13 cellular contexts compared by ENCODE assay signal in the genomic region with DNA sequence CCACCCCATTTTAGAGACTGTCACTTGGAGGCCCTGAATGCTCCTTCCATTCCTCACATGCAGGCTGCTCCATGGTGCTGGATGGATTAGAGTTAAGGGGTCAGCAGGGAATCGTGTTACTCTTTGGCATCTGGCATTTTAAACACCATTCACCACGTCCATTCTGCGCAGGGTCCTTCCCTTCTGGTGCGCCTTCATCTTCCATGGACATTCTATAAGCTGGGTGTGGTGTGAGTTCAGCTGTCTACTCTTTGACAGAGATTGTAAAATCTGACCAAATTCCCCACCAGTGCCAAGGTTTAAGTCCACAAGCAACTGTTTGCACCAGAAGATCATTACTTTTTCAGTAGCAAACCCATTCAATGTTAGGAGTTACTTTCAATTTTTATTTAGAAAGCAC. TPM values are rescaled to one million over a fixed set of nuclear protein-coding genes. Genes with fewer than 3 reads are reported as not detected.
A peak's percentile ranks its signal among the peaks of the same experiment; 100 is the strongest.
DNase-seq lines count a peak whose midpoint lies in the region; ATAC-seq and TF ChIP-seq lines count a peak whose summit lies in the region.
"Had no signal": no experiment of that assay in that cellular context is flagged by ENCODE, and none has a peak within 500 bp of the region (broad histone marks: within the 10 kb centered on the region; RNA-seq: fewer than 3 reads in every experiment).

No MANE protein-coding gene starts in this region.

- TF ChIP-seq CTCF in right atrium auricular region (IDR thresholded peaks at IDR 0.05) (no peak), endodermal cell (conservative IDR thresholded peaks at IDR 0.05) (no peak), uterus (IDR thresholded peaks at IDR 0.05) (no peak), nephron progenitor cell (IDR thresholded peaks at IDR 0.05) (no peak)

- H3K4me3 ChIP-seq in right atrium auricular region = no peak overlapping the region
- H3K4me3 ChIP-seq in endodermal cell (ENCODE audit: low read length) = no peak overlapping the region
- no peak overlapping the region for H3K4me3 ChIP-seq in naive thymus-derived CD4-positive, alpha-beta T cell (ENCODE audit: low read length)
- H3K4me3 ChIP-seq in uterus = no peak overlapping the region

- H3K27ac ChIP-seq in right atrium auricular region = peak overlapping the region; percentile 75 to 89
- peak overlapping the region; percentile 19 for H3K27ac ChIP-seq in endodermal cell (ENCODE audit: low read depth, low read length)
- H3K27ac ChIP-seq in naive thymus-derived CD4-positive, alpha-beta T cell (ENCODE audit: low read depth, low read length) = no peak overlapping the region
- peak overlapping the region; percentile 11 to 69 for H3K27ac ChIP-seq in uterus
- H3K27ac ChIP-seq: WERI-Rb-1 had no signal

- H3K27me3 Mint-ChIP-seq in endodermal cell (ENCODE audit: insufficient read depth) (no peaks in the 10 kb centered on the region), nephron progenitor cell (ENCODE audit: low read depth, poor library complexity) (no peaks in the 10 kb centered on the region)
- H3K27me3 Mint-ChIP-seq in naive thymus-derived CD4-positive, alpha-beta T cell = no peaks in the 10 kb centered on the region

- H3K9me3 Mint-ChIP-seq in endodermal cell = no peaks in the 10 kb centered on the region
- peaks cover 0 to under 1% (median 0%) of the 10 kb centered on the region in 11 donors for H3K9me3 Mint-ChIP-seq in naive thymus-derived CD4-positive, alpha-beta T cell
- H3K9me3 Mint-ChIP-seq in nephron progenitor cell = no peaks in the 10 kb centered on the region

- no peak for ATAC-seq in left ventricle myocardium superior
- ATAC-seq in naive thymus-derived CD4-positive, alpha-beta T cell = no peak

- H3K27me3 ChIP-seq in right atrium auricular region = no peaks in the 10 kb centered on the region
- H3K27me3 ChIP-seq in endodermal cell (ENCODE audit: control insufficient read depth, insufficient read depth, low read length, poor library complexity, severe bottlenecking) = no peaks in the 10 kb centered on the region
- H3K27me3 ChIP-seq in naive thymus-derived CD4-positive, alpha-beta T cell (ENCODE audit: control insufficient read depth in 2 of 2, insufficient read depth in 2 of 2, low read length in 2 of 2) = no peaks in the 10 kb centered on the region
- no peaks in the 10 kb centered on the region for H3K27me3 ChIP-seq in uterus

- H3K36me3 Mint-ChIP-seq in endodermal cell (ENCODE audit: low read depth) (peaks cover 44% of the 10 kb centered on the region), nephron progenitor cell (ENCODE audit: low read depth) (peaks cover 42% of the 10 kb centered on the region)
- peaks cover 29 to 64% (median 37%) of the 10 kb centered on the region in 5 donors for H3K36me3 Mint-ChIP-seq in naive thymus-derived CD4-positive, alpha-beta T cell

- intact Hi-C loops in left ventricle myocardium superior (cut with micrococcal nuclease) = no loop called here
- intact Hi-C loops in naive thymus-derived CD4-positive, alpha-beta T cell (cut with micrococcal nuclease) = no loop called here
- intact Hi-C loops in uterus (cut with DNase I; ENCODE audit: low total_unique reads) = no loop called here

- POLR2A ChIA-PET in naive thymus-derived CD4-positive, alpha-beta T cell (lab: Charles Lee) = no interaction called here

- CTCF ChIA-PET in naive thymus-derived CD4-positive, alpha-beta T cell (lab: Charles Lee) = no interaction called here

- no peak for TF ChIP-seq POLR2A in uterus (IDR thresholded peaks at IDR 0.05)

- H3K27ac Mint-ChIP-seq in endodermal cell = no peak overlapping the region
- peak overlapping the region in 8 of 9 donors; percentile 34 to 83 (median 79) for H3K27ac Mint-ChIP-seq in naive thymus-derived CD4-positive, alpha-beta T cell
- H3K27ac Mint-ChIP-seq in nephron progenitor cell = no peak overlapping the region

- peaks cover 24% of the 10 kb centered on the region for H3K4me1 Mint-ChIP-seq in endodermal cell
- H3K4me1 Mint-ChIP-seq in naive thymus-derived CD4-positive, alpha-beta T cell = peaks cover 25 to 47% (median 35%) of the 10 kb centered on the region in 7 donors
- H3K4me1 Mint-ChIP-seq in nephron progenitor cell = peaks cover 61% of the 10 kb centered on the region

- WGBS in endodermal cell (ENCODE audit: insufficient coverage in 1 of 2, insufficient read length in 1 of 2), 2 experiments = 87 to 93% methylated on average over 3 to 4 of the region's 4 CpGs

- no peaks in the 10 kb centered on the region for H3K9me3 ChIP-seq in right atrium auricular region
- H3K9me3 ChIP-seq in endodermal cell (ENCODE audit: control insufficient read depth, low read length) = no peaks in the 10 kb centered on the region
- H3K9me3 ChIP-seq in naive thymus-derived CD4-positive, alpha-beta T cell (ENCODE audit: control insufficient read depth in 2 of 3, low read length in 3 of 3) = no peaks in the 10 kb centered on the region
- H3K9me3 ChIP-seq in uterus = no peaks in the 10 kb centered on the region

- DNase-seq in right atrium auricular region (ENCODE audit: low spot score) = no peak
- DNase-seq in left ventricle myocardium superior = no peak
- no peak for DNase-seq in endodermal cell
- DNase-seq in naive thymus-derived CD4-positive, alpha-beta T cell = no peak
- DNase-seq in uterus = no peak
- DNase-seq in COLO829 (ENCODE audit: low spot score) = no peak
- DNase-seq in nephron progenitor cell = no peak
- no peak for DNase-seq in HCEC 1CT
- DNase-seq: GF-D8, mammary epithelial cell, NCI-H1048, NCI-H524, WERI-Rb-1 had no signal

- no peak overlapping the region for H3K4me3 Mint-ChIP-seq in endodermal cell
- peak overlapping the region in 6 of 10 donors; percentile 4 to 51 (median 42) for H3K4me3 Mint-ChIP-seq in naive thymus-derived CD4-positive, alpha-beta T cell
- H3K4me3 Mint-ChIP-seq in nephron progenitor cell = no peak overlapping the region

- H3K36me3 ChIP-seq in right atrium auricular region = peaks cover 48% of the 10 kb centered on the region
- peaks cover 74% of the 10 kb centered on the region for H3K36me3 ChIP-seq in endodermal cell (ENCODE audit: control insufficient read depth, insufficient read depth, low read length)
- peaks cover 18 to 66% (median 33%) of the 10 kb centered on the region in 3 experiments for H3K36me3 ChIP-seq in naive thymus-derived CD4-positive, alpha-beta T cell (ENCODE audit: control insufficient read depth in 2 of 3, insufficient read depth in 3 of 3, low read length in 3 of 3)
- H3K36me3 ChIP-seq in uterus = no peaks in the 10 kb centered on the region

- H3K4me1 ChIP-seq in right atrium auricular region (peaks cover 0 to 88% of the 10 kb centered on the region in 2 donors), endodermal cell (ENCODE audit: control insufficient read depth, insufficient read depth, low read length) (peaks cover 4% of the 10 kb centered on the region), uterus (peaks cover 0 to 14% of the 10 kb centered on the region in 2 donors)
- H3K4me1 ChIP-seq in naive thymus-derived CD4-positive, alpha-beta T cell (ENCODE audit: control insufficient read depth in 2 of 2, insufficient read depth in 2 of 2, low read length in 2 of 2) = peaks cover 0 to 17% of the 10 kb centered on the region in 2 donors

- no peak overlapping the region for H3K9ac ChIP-seq in endodermal cell (ENCODE audit: extremely low read depth, low read length, poor library complexity, severe bottlenecking)

RNA-seq across cellular contexts. Expression of gene GIT2, which starts 47.8 kb away (rescaled TPM):
- total RNA-seq in right atrium auricular region (10 to 100 TPM; 24.8 to 26.8 TPM), left ventricle myocardium superior (41.4 TPM), endodermal cell (10 to 100 TPM; 27.0 to 27.9 TPM), uterus (10 to 100 TPM; 30.3 to 55.7 (median 47.0) TPM)
- polyA plus RNA-seq in endodermal cell (2013, experiment 1 of 2) = 20.5 TPM
- polyA plus RNA-seq in endodermal cell (2013, experiment 2 of 2) = 20.9 TPM
- 100 to 1,000 TPM in 3 of 5 experiments, 10 to 100 TPM in 2; 70.3 to 128 (median 109) TPM for total RNA-seq in naive thymus-derived CD4-positive, alpha-beta T cell
- polyA plus RNA-seq in naive thymus-derived CD4-positive, alpha-beta T cell = 10 to 100 TPM; 63.2 to 87.1 TPM

RNA-seq across cellular contexts. Expression of gene TCHP, which starts 48.3 kb away (rescaled TPM):
- total RNA-seq in right atrium auricular region (1 to 10 TPM; 6.4 to 9.4 TPM), left ventricle myocardium superior (11.4 TPM), endodermal cell (10 to 100 TPM; 26.1 to 31.9 TPM), uterus (10 to 100 TPM in 3 of 4 donors, 1 to 10 TPM in 1; 5.9 to 19.0 (median 12.8) TPM)
- polyA plus RNA-seq in endodermal cell (2013, experiment 1 of 2) = 19.2 TPM
- polyA plus RNA-seq in endodermal cell (2013, experiment 2 of 2) = 16.8 TPM
- total RNA-seq in naive thymus-derived CD4-positive, alpha-beta T cell = 10 to 100 TPM; 21.7 to 40.0 (median 31.8) TPM
- polyA plus RNA-seq in naive thymus-derived CD4-positive, alpha-beta T cell = 10 to 100 TPM; 10.1 to 15.5 TPM

RNA-seq across cellular contexts. Expression of gene ANKRD13A, which starts 50.8 kb away (rescaled TPM):
- total RNA-seq in right atrium auricular region = 10 to 100 TPM; 26.0 to 31.8 TPM
- total RNA-seq in left ventricle myocardium superior = 24.4 TPM
- total RNA-seq in endodermal cell = 10 to 100 TPM; 33.2 to 44.6 TPM
- polyA plus RNA-seq in endodermal cell (2013, experiment 1 of 2) = 24.0 TPM
- 23.1 TPM for polyA plus RNA-seq in endodermal cell (2013, experiment 2 of 2)
- 10 to 100 TPM; 53.3 to 82.8 (median 67.0) TPM for total RNA-seq in naive thymus-derived CD4-positive, alpha-beta T cell
- 10 to 100 TPM; 33.4 to 57.0 TPM for polyA plus RNA-seq in naive thymus-derived CD4-positive, alpha-beta T cell
- 10 to 100 TPM; 13.1 to 54.3 (median 37.7) TPM for total RNA-seq in uterus

Comparison
In these comparisons a context has a peak if more than half of its experiments do, and no peak if none do; other contexts are left out.
1. H3K27ac Mint-ChIP-seq: peak in naive thymus-derived CD4-positive, alpha-beta T cell (8 of 9); none in endodermal cell (single experiment) and nephron progenitor cell (single experiment).
2. H3K4me3 Mint-ChIP-seq: peak in naive thymus-derived CD4-positive, alpha-beta T cell (6 of 10); none in endodermal cell (single experiment) and nephron progenitor cell (single experiment).